Comparison of ENCODE assay signal across 20 cellular contexts in the genomic region with DNA sequence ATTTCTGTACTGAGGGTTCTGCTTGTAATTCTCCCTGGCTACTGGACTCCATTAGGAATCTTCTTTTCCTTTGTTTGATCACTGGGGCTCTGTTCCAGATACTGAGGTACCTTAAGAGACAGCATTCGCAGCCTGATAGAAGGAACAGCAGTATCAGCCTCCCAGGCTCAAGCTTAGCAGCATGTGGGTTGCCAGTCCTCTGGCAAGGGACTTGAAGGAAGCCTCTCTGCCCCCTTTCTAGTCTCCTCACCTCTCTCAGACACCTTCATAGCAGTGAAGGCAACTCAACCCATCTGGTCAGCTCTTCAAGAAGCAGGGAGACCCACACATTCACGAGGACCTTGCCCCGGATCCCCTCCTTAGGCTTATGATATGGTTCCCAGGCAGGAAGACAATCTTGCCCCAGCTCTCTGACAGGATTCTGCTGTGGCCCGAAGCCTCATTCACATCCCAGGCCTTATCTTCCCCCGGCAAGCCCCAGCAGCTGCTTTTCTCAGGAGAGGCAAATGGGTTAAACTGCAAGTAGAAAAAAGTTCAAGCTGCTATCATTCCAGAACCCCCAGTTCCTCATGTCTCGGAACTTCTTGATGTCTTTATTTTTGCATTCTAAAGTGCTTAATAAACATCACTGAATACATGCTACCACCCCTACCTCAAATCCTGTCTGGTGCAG.
A peak's percentile ranks its signal among the peaks of the same experiment; 100 is the strongest.
DNase-seq lines count a peak whose midpoint lies in the region; ATAC-seq, FAIRE-seq and TF ChIP-seq lines count a peak whose summit lies in the region.
"Had no signal": no experiment of that assay in that cellular context is flagged by ENCODE, and none has a peak within 500 bp of the region (broad histone marks: within the 10 kb centered on the region; RNA-seq: fewer than 3 reads in every experiment).

No MANE protein-coding gene starts in this region.

- intact Hi-C loops in OCI-LY7 (cut with micrococcal nuclease; ENCODE audit: unreplicated experiment) (loop anchor here (5.0 kb wide), 1 partner anchor 162 kb away; the partner anchor contains the start of gene ADAM10), kidney (cut with DNase I) (no loop called here)

- peak overlapping the region in 10 of 11 experiments; percentile 26 to 63 (median 58); a peak in 19 of 22 replicates for H3K9ac ChIP-seq in BLaER1 treated with 17β-estradiol and CSF1 and Interleukin-3, amounts not matched to agents 10 nM and 100 nM
- H3K9ac ChIP-seq in DND-41 (ENCODE audit: low read depth, low read length) (no peak overlapping the region), kidney (ENCODE audit: low read length in 2 of 2) (no peak overlapping the region)
- H3K9ac ChIP-seq: GM23248 had no signal

- DNase-seq in DND-41 (no peak), OCI-LY7 (ENCODE audit: low spot score) (no peak), immature natural killer cell (no peak), kidney (no peak), NCI-H69 (lab: John Stamatoyannopoulos, UW) (no peak)
- DNase-seq: activated CD4-positive, CD25-positive, alpha-beta regulatory T cell; activated T-cell treated with anti-CD3 and anti-CD28 coated beads, Interleukin-2, amount 50 U/mL, for 4 hours; COR-L47; GM23248; NCI-H1694; NCI-H774; PC-9; posterior cingulate gyrus; SIG-M5; stimulated activated naive CD4-positive, alpha-beta T cell had no signal

- no peaks in the 10 kb centered on the region for H3K27me3 ChIP-seq in BLaER1 treated with 17β-estradiol and CSF1 and Interleukin-3, amounts not matched to agents 10 nM and 100 nM
- no peaks in the 10 kb centered on the region for H3K27me3 ChIP-seq in DND-41 (ENCODE audit: insufficient read depth, low read length, poor library complexity)
- H3K27me3 ChIP-seq: tibial nerve had no signal

- H3K4me1 Mint-ChIP-seq in immature natural killer cell: peaks cover 24 to 29% of the 10 kb centered on the region in 2 donors

- H3K27me3 Mint-ChIP-seq in immature natural killer cell (ENCODE audit: low read depth in 3 of 3): peaks cover 4 to 5% (median 4%) of the 10 kb centered on the region in 3 donors

- H3K4me3 Mint-ChIP-seq in immature natural killer cell: peak overlapping the region in 2 of 5 donors; percentile 37 to 38
- H3K4me3 Mint-ChIP-seq: activated T-cell treated with anti-CD3 and anti-CD28 coated beads, Interleukin-2, amount 50 U/mL, for 4 hours; memory B cell had no signal

- peaks cover 52 to 81% (median 66%) of the 10 kb centered on the region in 10 experiments for H3K4me1 ChIP-seq in BLaER1 treated with 17β-estradiol and CSF1 and Interleukin-3, amounts not matched to agents 10 nM and 100 nM
- H3K4me1 ChIP-seq in DND-41 (ENCODE audit: insufficient read depth, low read length) (peaks cover 14% of the 10 kb centered on the region), OCI-LY7 (ENCODE audit: insufficient read depth, low read length, poor library complexity, severe bottlenecking) (peaks cover 27% of the 10 kb centered on the region), kidney (ENCODE audit: control insufficient read depth in 1 of 2, insufficient read depth in 1 of 2, low read depth in 1 of 2, low read length in 2 of 2) (peaks cover 0 to 4% of the 10 kb centered on the region in 2 donors)
- H3K4me1 ChIP-seq: tibial nerve had no signal

- peak overlapping the region in 4 of 6 donors; percentile 42 to 80 (median 50) for H3K27ac Mint-ChIP-seq in immature natural killer cell
- H3K27ac Mint-ChIP-seq: memory B cell had no signal

- H3K9me3 Mint-ChIP-seq in immature natural killer cell: peaks cover 0 to 8% (median 4%) of the 10 kb centered on the region in 6 donors

- CTCF ChIA-PET in OCI-LY7 (lab: Charles Lee; ENCODE audit: unreplicated experiment): interaction anchor here (1.5 kb wide), 1 partner anchor 10 kb away, joined by 5 read pairs; no protein-coding TSS in a partner anchor

- H3K9me3 ChIP-seq in BLaER1 treated with 17β-estradiol and CSF1 and Interleukin-3, amounts not matched to agents 10 nM and 100 nM (replicated peaks in 1 of 11): peaks cover 7 to 43% (median 39%) of the 10 kb centered on the region in 11 experiments; a peak in 20 of 22 replicates
- peaks cover 12% of the 10 kb centered on the region for H3K9me3 ChIP-seq in DND-41 (ENCODE audit: insufficient read depth, low read length, severe bottlenecking)
- peaks cover 18% of the 10 kb centered on the region for H3K9me3 ChIP-seq in OCI-LY7 (ENCODE audit: low read length)
- no peaks in the 10 kb centered on the region for H3K9me3 ChIP-seq in kidney (ENCODE audit: control insufficient read depth in 1 of 2, low read length in 2 of 2)

- no peaks in the 10 kb centered on the region for H4K20me1 ChIP-seq in BLaER1 treated with 17β-estradiol and CSF1 and Interleukin-3, amounts not matched to agents 10 nM and 100 nM
- H4K20me1 ChIP-seq in DND-41 (ENCODE audit: insufficient read depth, low read length) (no peaks in the 10 kb centered on the region), OCI-LY7 (ENCODE audit: insufficient read depth, low read length) (no peaks in the 10 kb centered on the region)

- H3K79me2 ChIP-seq in DND-41 (ENCODE audit: insufficient read depth, low read length) (no peaks in the 10 kb centered on the region), OCI-LY7 (ENCODE audit: insufficient read depth, low read depth, low read length) (no peaks in the 10 kb centered on the region)

- H3K27ac ChIP-seq in BLaER1 treated with 17β-estradiol and CSF1 and Interleukin-3, amounts not matched to agents 10 nM and 100 nM: peak overlapping the region; percentile 59 to 83 (median 69)
- no peak overlapping the region; the same call in 1 of the 2 replicates for H3K27ac ChIP-seq in DND-41 (ENCODE audit: low read length)
- H3K27ac ChIP-seq in OCI-LY7 (ENCODE audit: low read depth, low read length, poor library complexity, severe bottlenecking): peak overlapping the region; percentile 78
- no peak overlapping the region for H3K27ac ChIP-seq in kidney (ENCODE audit: low read depth in 2 of 2, low read length in 2 of 2)
- H3K27ac ChIP-seq: GM23248, PC-9, tibial nerve had no signal

- FAIRE-seq in kidney (lab: Jason Lieb, UNC): no peak
- FAIRE-seq: colon had no signal

- H2AFZ ChIP-seq in DND-41 (ENCODE audit: low read depth, low read length) (no peak overlapping the region; the same call in 1 of the 2 replicates), OCI-LY7 (ENCODE audit: low read length) (peak overlapping the region; percentile 75; the same call in 1 of the 2 replicates)
- H2AFZ ChIP-seq: GM23248, PC-9 had no signal

- peaks cover 0 to 4% (median 0%) of the 10 kb centered on the region in 11 experiments; a peak in 3 of 22 replicates for H3K36me3 ChIP-seq in BLaER1 treated with 17β-estradiol and CSF1 and Interleukin-3, amounts not matched to agents 10 nM and 100 nM
- H3K36me3 ChIP-seq in DND-41 (ENCODE audit: insufficient read depth, low read length) (no peaks in the 10 kb centered on the region), OCI-LY7 (ENCODE audit: insufficient read depth, low read length) (no peaks in the 10 kb centered on the region; the same call in 1 of the 2 replicates), kidney (ENCODE audit: control insufficient read depth in 1 of 2, insufficient read depth in 2 of 2, low read length in 2 of 2) (no peaks in the 10 kb centered on the region)
- H3K36me3 ChIP-seq: tibial nerve had no signal

- no TSS peak for BruUV-seq in OCI-LY7 (replicated peaks; lab: Mats Ljungman, UMichigan)

- POLR2A ChIA-PET in OCI-LY7 (lab: Charles Lee): interaction anchor here (0.7 to 1.4 kb wide), 6 partner anchors 9 to 1026 kb away, joined by 3 read pairs; partner anchors contain the start of genes ADAM10 and MINDY2

- H3K4me2 ChIP-seq in BLaER1 treated with 17β-estradiol and CSF1 and Interleukin-3, amounts not matched to agents 10 nM and 100 nM: peak overlapping the region; percentile 67 to 83 (median 76)
- H3K4me2 ChIP-seq in DND-41 (ENCODE audit: insufficient read depth, low read length) (no peak overlapping the region), OCI-LY7 (ENCODE audit: low read length) (peak overlapping the region; percentile 67)
- H3K4me2 ChIP-seq: PC-9 had no signal

- peaks cover 0 to 5% (median 3%) of the 10 kb centered on the region in 3 donors for H3K36me3 Mint-ChIP-seq in immature natural killer cell

- no peaks in the 10 kb centered on the region for H3K9me2 ChIP-seq in OCI-LY7 (ENCODE audit: insufficient read depth, low read length)

- ATAC-seq in DND-41 (ENCODE audit: insufficient read depth, low read depth) (peak; percentile 27; the same call in 1 of the 3 replicates), HG02885 (IDR thresholded peaks at IDR 0.05; ENCODE audit: poor library complexity, unreplicated experiment) (no peak)
- ATAC-seq: activated T-cell treated with anti-CD3 and anti-CD28 coated beads, Interleukin-2, amount 50 U/mL, for 4 hours had no signal

- TF ChIP-seq CTCF in DND-41 (IDR thresholded peaks at IDR 0.05; ENCODE audit: borderline replicate concordance, extremely low read depth, low read length, poor library complexity, severe bottlenecking) (no peak), OCI-LY7 (conservative IDR thresholded peaks at IDR 0.05; ENCODE audit: low read length) (no peak), kidney (IDR thresholded peaks at IDR 0.05; ENCODE audit: borderline replicate concordance, extremely low read depth, insufficient read depth) (no peak)

- H3K4me3 ChIP-seq in BLaER1 treated with 17β-estradiol and CSF1 and Interleukin-3, amounts not matched to agents 10 nM and 100 nM: no peak overlapping the region
- H3K4me3 ChIP-seq in DND-41 (ENCODE audit: low read depth in 1 of 2, low read length in 2 of 2): no peak overlapping the region
- H3K4me3 ChIP-seq in OCI-LY7 (ENCODE audit: low read depth, low read length, poor library complexity, severe bottlenecking): peak overlapping the region; percentile 36
- H3K4me3 ChIP-seq in kidney (ENCODE audit: low read length in 2 of 2): no peak overlapping the region
- H3K4me3 ChIP-seq: GM23248, PC-9, tibial nerve had no signal

Comparison
In these comparisons a context has a peak if more than half of its experiments do, and no peak if none do; other contexts are left out.
1. H3K27ac ChIP-seq: peak in BLaER1 treated with 17β-estradiol and CSF1 and Interleukin-3, amounts not matched to agents 10 nM and 100 nM (11 of 11) and OCI-LY7 (single experiment); none in DND-41 (single experiment) and kidney (0 of 2).
2. H3K9ac ChIP-seq: peak in BLaER1 treated with 17β-estradiol and CSF1 and Interleukin-3, amounts not matched to agents 10 nM and 100 nM (10 of 11); none in DND-41 (single experiment) and kidney (0 of 2).